Comparison of ENCODE assay signal across 2 cellular contexts in genomic region chr17:29165800-29166506, GRCh38.
TF ChIP-seq lines count a peak whose summit lies in the region.

No MANE protein-coding gene starts in this region.

TF ChIP-seq in HepG2, 621 proteins besides CTCF, POLR2A, EP300 and RAD21:
- TF ChIP-seq RBFOX2 (IDR thresholded peaks at IDR 0.05; ENCODE audit: low read depth, low read length): 0 out of 2 replicates have a peak, but pooled peaks have one; percentile 25
- TF ChIP-seq ZBTB26 (CRISPR knock-in tag; IDR thresholded peaks at IDR 0.05; ENCODE audit: borderline replicate concordance): no peak

TF ChIP-seq in H1, 55 proteins besides CTCF, POLR2A, EP300 and RAD21:
- TF ChIP-seq SIN3A (conservative IDR thresholded peaks at IDR 0.05 in 1 of 2, IDR thresholded peaks at IDR 0.05 in 1 of 2; ENCODE audit: low read depth in 1 of 2, low read length in 2 of 2) (no peak), GABPA (IDR thresholded peaks at IDR 0.05; ENCODE audit: borderline replicate concordance, insufficient read depth, low read length) (no peak), E2F6 (IDR thresholded peaks at IDR 0.05) (0 out of 2 replicates have a peak, but pooled peaks have one; percentile 40), USF2 (IDR thresholded peaks at IDR 0.05; ENCODE audit: low read length) (no peak), MAFK (IDR thresholded peaks at IDR 0.05; ENCODE audit: low read depth, low read length) (no peak)
